10 cellular contexts compared by ENCODE assay signal in the genomic region with DNA sequence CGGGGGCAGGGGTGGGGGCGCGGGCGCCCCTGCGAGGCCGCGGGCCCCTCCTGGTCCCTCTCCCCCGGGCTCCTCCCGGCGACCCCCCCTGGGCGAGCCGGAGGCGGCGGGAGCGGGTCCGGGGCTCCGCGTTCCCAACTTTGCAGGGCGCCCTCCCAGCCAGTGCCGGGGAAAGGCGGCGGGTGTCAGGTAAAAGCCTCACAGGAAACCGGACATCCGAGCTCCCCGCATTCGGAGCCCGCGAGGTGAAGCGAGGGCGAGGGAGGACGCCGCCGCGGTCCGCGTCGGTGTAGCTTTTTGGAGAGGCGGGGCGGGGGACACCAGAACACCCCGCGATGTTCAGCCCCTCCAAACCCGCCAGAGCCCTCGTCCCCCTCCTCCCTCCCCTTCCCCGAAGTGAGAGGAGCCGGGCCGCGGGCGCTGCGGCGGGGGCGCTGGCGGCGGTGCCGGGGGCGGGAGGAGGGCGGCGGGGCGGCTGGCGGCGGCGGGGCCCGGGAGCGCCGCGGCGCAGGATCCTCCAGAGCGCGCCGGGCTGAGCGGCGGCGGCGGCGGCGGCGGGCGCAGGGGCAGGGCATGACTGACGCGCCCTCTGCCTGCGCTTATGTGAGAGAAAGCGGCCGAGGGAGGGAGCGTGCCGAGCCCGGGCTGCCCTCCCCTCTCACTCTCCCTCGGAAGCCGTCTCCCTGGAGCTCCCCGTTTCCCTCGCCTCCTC. TPM values are rescaled to one million over a fixed set of nuclear protein-coding genes. Genes with fewer than 3 reads are reported as not detected.
DNase-seq lines count a peak whose midpoint lies in the region; ATAC-seq, FAIRE-seq and TF ChIP-seq lines count a peak whose summit lies in the region.
"Had no signal": no experiment of that assay in that cellular context is flagged by ENCODE, and none has a peak within 500 bp of the region (broad histone marks: within the 10 kb centered on the region; RNA-seq: fewer than 3 reads in every experiment).

A gene with protein sequence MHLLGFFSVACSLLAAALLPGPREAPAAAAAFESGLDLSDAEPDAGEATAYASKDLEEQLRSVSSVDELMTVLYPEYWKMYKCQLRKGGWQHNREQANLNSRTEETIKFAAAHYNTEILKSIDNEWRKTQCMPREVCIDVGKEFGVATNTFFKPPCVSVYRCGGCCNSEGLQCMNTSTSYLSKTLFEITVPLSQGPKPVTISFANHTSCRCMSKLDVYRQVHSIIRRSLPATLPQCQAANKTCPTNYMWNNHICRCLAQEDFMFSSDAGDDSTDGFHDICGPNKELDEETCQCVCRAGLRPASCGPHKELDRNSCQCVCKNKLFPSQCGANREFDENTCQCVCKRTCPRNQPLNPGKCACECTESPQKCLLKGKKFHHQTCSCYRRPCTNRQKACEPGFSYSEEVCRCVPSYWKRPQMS (minus strand): TSS at position 575 of the 712 bp plus-strand sequence. CDS start 611 bp downstream, outside the sequence.

- no peak within 1 kb of the TSS for H3K27ac ChIP-seq in GM23338 (ENCODE audit: low read depth)

- no peaks in the 10 kb centered on the region for H3K4me1 ChIP-seq in GM23338 (ENCODE audit: insufficient read depth)

- H4K20me1 ChIP-seq in GM23338 (replicated peaks; ENCODE audit: insufficient read depth), result 0 out of 2 replicates have a peak, but pooled peaks cover 3% of the 10 kb centered on the region

- FAIRE-seq in frontal cortex (lab: Jason Lieb, UNC), result no peak
- FAIRE-seq: endometrium, G401.6 had no signal

- peak within 1 kb of the TSS; percentile 85 for H3K4me2 ChIP-seq in GM23338

- peak in 1 of 2 experiments; percentile 20; a peak in 2 of 4 replicates for TF ChIP-seq CTCF in GM23338 (conservative IDR thresholded peaks at IDR 0.05; ENCODE audit: low read depth in 2 of 2)
- TF ChIP-seq CTCF in LNCaP clone FGC (IDR thresholded peaks at IDR 0.05; ENCODE audit: control insufficient read depth, extremely low read depth, insufficient read depth), result peak; percentile 40
- TF ChIP-seq CTCF in nephron progenitor cell (IDR thresholded peaks at IDR 0.05), result no peak

- H3K27me3 ChIP-seq in GM23338 (ENCODE audit: insufficient read depth), result peaks cover 32% of the 10 kb centered on the region

- H3K36me3 Mint-ChIP-seq in GM23338 (ENCODE audit: low read depth), result no peaks in the 10 kb centered on the region
- H3K36me3 Mint-ChIP-seq in activated T-cell treated with anti-CD3 and anti-CD28 coated beads, Interleukin-2, amount 50 U/mL, for 4 hours (ENCODE audit: insufficient read depth), result no peaks in the 10 kb centered on the region
- H3K36me3 Mint-ChIP-seq in nephron progenitor cell (ENCODE audit: low read depth), result no peaks in the 10 kb centered on the region

- H3K27me3 Mint-ChIP-seq in GM23338 (ENCODE audit: insufficient read depth, low read depth, poor library complexity) (peaks cover 21% of the 10 kb centered on the region), nephron progenitor cell (ENCODE audit: low read depth, poor library complexity) (peaks cover 51% of the 10 kb centered on the region)
- peaks cover 31% of the 10 kb centered on the region for H3K27me3 Mint-ChIP-seq in activated T-cell treated with anti-CD3 and anti-CD28 coated beads, Interleukin-2, amount 50 U/mL, for 4 hours (ENCODE audit: low read depth)

- no peaks in the 10 kb centered on the region for H3K9me2 ChIP-seq in GM23338 (ENCODE audit: insufficient read depth)

- peak within 1 kb of the TSS; percentile 99 for H2AFZ ChIP-seq in GM23338

- H3K4me3 Mint-ChIP-seq in GM23338, result peak within 1 kb of the TSS; percentile 84
- H3K4me3 Mint-ChIP-seq in activated T-cell treated with anti-CD3 and anti-CD28 coated beads, Interleukin-2, amount 50 U/mL, for 4 hours, result peak within 1 kb of the TSS; percentile 39
- peak within 1 kb of the TSS; percentile 83 for H3K4me3 Mint-ChIP-seq in nephron progenitor cell

- H3K4me3 ChIP-seq in GM23338, result peak within 1 kb of the TSS; percentile 79
- no peak within 1 kb of the TSS for H3K4me3 ChIP-seq in LNCaP clone FGC (ENCODE audit: low read depth, low read length)

- H3K27ac Mint-ChIP-seq in GM23338, result no peak within 1 kb of the TSS
- H3K27ac Mint-ChIP-seq in nephron progenitor cell, result no peak within 1 kb of the TSS

- H3K36me3 ChIP-seq in GM23338 (ENCODE audit: insufficient read depth), result no peaks in the 10 kb centered on the region

- 0 out of 2 replicates have a peak, but pooled peaks cover 3% of the 10 kb centered on the region for H3F3A ChIP-seq in GM23338 (replicated peaks; ENCODE audit: low read depth)

- DNase-seq in NCI-H2107 (lab: John Stamatoyannopoulos, UW) (peak; percentile 3), NCI-H2107 treated with DMSO at 0.1 percent for 48 hours (lab: John Stamatoyannopoulos, UW; ENCODE audit: unreplicated experiment) (no peak), GM23338 (ENCODE audit: low spot score) (peak; percentile 85), LNCaP clone FGC (ENCODE audit: low read depth) (no peak), frontal cortex (ENCODE audit: low spot score in 2 of 2) (peak; percentile 65 to 71), nephron progenitor cell (peak; percentile 80), DMS153 (lab: John Stamatoyannopoulos, UW) (no peak)
- DNase-seq in activated T-cell treated with anti-CD3 and anti-CD28 coated beads, Interleukin-2, amount 50 U/mL, for 4 hours, result no peak

- peak; percentile 89 for ATAC-seq in GM23338
- ATAC-seq in activated T-cell treated with anti-CD3 and anti-CD28 coated beads, Interleukin-2, amount 50 U/mL, for 4 hours, result peak; percentile 63 to 80

- H3K79me2 ChIP-seq in GM23338 (replicated peaks; ENCODE audit: insufficient read depth), result no peaks in the 10 kb centered on the region; the same call in 1 of the 2 replicates

- H3K4me1 Mint-ChIP-seq in GM23338 (peaks cover 6% of the 10 kb centered on the region; the same call in 1 of the 3 replicates), nephron progenitor cell (peaks cover 7% of the 10 kb centered on the region)
- H3K4me1 Mint-ChIP-seq in activated T-cell treated with anti-CD3 and anti-CD28 coated beads, Interleukin-2, amount 50 U/mL, for 4 hours (ENCODE audit: low read depth), result peaks cover 7% of the 10 kb centered on the region

- H3K9me3 Mint-ChIP-seq in GM23338 (no peaks in the 10 kb centered on the region), nephron progenitor cell (no peaks in the 10 kb centered on the region)
- H3K9me3 Mint-ChIP-seq in activated T-cell treated with anti-CD3 and anti-CD28 coated beads, Interleukin-2, amount 50 U/mL, for 4 hours, result no peaks in the 10 kb centered on the region

TF ChIP-seq in GM23338, 12 proteins besides CTCF, POLR2A, EP300 and RAD21:
- TF ChIP-seq ZNF331 (CRISPR knock-in tag; IDR thresholded peaks at IDR 0.05; ENCODE audit: low read depth) (no peak), EZH2 (IDR thresholded peaks at IDR 0.05; ENCODE audit: low read depth, unreplicated experiment) (no peak), NANOG (IDR thresholded peaks at IDR 0.05; ENCODE audit: borderline replicate concordance) (no peak), JUNB (IDR thresholded peaks at IDR 0.05; ENCODE audit: unreplicated experiment) (no peak), POLR2AphosphoS5 (IDR thresholded peaks at IDR 0.05; ENCODE audit: low read depth) (no peak)

RNA-seq across cellular contexts. Expression of the gene that starts here (rescaled TPM):
- total RNA-seq in GM23338 (2014; rRNA removed; shearing (Covaris generic)), result 1.0 and 1.1 TPM in 2 replicates
- 0.71 and 0.87 TPM in 2 replicates for polyA plus RNA-seq in GM23338 (2016; fragmentation: Nextera tagmentation; extraction: Ambion mirVana)
- under 1 TPM in 2 of 3 donors, not detected in 1; 0.11 to 0.14 TPM for total RNA-seq in activated T-cell treated with anti-CD3 and anti-CD28 coated beads, Interleukin-2, amount 50 U/mL, for 4 hours
- 1.6 TPM for total RNA-seq in frontal cortex

Comparison
In these comparisons a context has a peak if more than half of its experiments do, and no peak if none do; other contexts are left out.
1. DNase-seq: peak in NCI-H2107 (single experiment), GM23338 (single experiment), frontal cortex (2 of 2) and nephron progenitor cell (single experiment); none in NCI-H2107 treated with DMSO at 0.1 percent for 48 hours (single experiment), LNCaP clone FGC (single experiment), activated T-cell treated with anti-CD3 and anti-CD28 coated beads, Interleukin-2, amount 50 U/mL, for 4 hours (single experiment) and DMS153 (single experiment).
2. Peak in ATAC-seq in activated T-cell treated with anti-CD3 and anti-CD28 coated beads, Interleukin-2, amount 50 U/mL, for 4 hours; RNA of the gene not detected or under 1 TPM.
3. Peak in every context shown above with its lines, with median percentiles within 50 percentile points of each other: H3K4me3 Mint-ChIP-seq.